Comparison of ENCODE assay signal across 11 cellular contexts in the genomic region with DNA sequence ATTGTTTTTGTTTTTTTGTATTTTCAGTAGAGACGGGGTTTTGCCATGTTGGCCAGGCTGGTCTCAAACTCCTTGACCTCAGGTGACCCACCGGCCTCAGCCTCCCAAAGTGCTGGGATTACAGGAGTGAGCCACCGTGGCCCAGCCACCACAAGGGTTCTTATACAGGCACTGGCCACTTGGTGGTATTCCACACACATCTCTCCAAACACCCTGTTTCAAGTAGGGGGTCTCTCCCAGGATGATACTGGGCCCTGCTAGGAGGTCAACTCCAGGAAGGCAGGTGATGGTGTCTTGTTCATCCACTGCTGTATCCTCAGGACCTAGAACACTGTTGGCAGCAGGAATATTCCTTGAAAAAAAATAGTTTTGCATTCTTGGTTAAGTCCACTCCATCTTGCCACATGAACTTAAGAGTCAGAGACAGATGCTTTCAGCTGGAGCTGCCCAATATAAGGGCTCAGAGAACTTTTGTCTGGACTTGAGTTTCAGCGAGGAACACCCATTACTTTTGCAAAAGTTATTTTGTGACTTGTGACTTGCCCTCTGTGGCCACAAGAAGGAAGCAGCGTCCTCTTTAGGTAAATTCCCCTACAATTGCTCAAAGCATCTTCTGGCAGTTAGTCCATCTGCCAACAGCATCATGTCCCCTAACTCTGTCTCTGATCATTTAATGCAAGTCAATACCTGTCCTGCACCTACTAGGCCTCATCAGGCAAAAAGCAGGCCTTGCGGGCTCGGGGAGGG. TPM values are rescaled to one million over a fixed set of nuclear protein-coding genes. Genes with fewer than 3 reads are reported as not detected.
DNase-seq lines count a peak whose midpoint lies in the region; ATAC-seq and TF ChIP-seq lines count a peak whose summit lies in the region.
"Had no signal": no experiment of that assay in that cellular context is flagged by ENCODE, and none has a peak within 500 bp of the region (broad histone marks: within the 10 kb centered on the region; RNA-seq: fewer than 3 reads in every experiment).

No MANE protein-coding gene starts in this region.

- H3K9me3 Mint-ChIP-seq in stimulated activated naive CD8-positive, alpha-beta T cell treated with anti-CD3 and anti-CD28 coated beads, Interleukin-15, amount 100 ng/mL, for 72 hours = peaks cover 5% of the 10 kb centered on the region in 2 donors

- H3K27ac ChIP-seq in MM.1S (ENCODE audit: low read length) = peak overlapping the region; percentile 88
- no peak overlapping the region for H3K27ac ChIP-seq in mammary epithelial cell (ENCODE audit: insufficient read depth, low read depth, low read length)
- peak overlapping the region; percentile 74 to 84 (median 80) for H3K27ac ChIP-seq in sigmoid colon

- H3K27me3 Mint-ChIP-seq in stimulated activated naive CD8-positive, alpha-beta T cell treated with anti-CD3 and anti-CD28 coated beads, Interleukin-15, amount 100 ng/mL, for 72 hours = no peaks in the 10 kb centered on the region

- H3K4me1 ChIP-seq in MM.1S (ENCODE audit: low read length) (peaks cover 43% of the 10 kb centered on the region), mammary epithelial cell (ENCODE audit: insufficient read depth, low read length) (peaks cover 9% of the 10 kb centered on the region), sigmoid colon (peaks cover 0 to 23% (median 17%) of the 10 kb centered on the region in 4 donors)

- no peaks in the 10 kb centered on the region for H3K79me2 ChIP-seq in MM.1S (ENCODE audit: low read length)
- H3K79me2 ChIP-seq in mammary epithelial cell (ENCODE audit: insufficient read depth, low read length) = no peaks in the 10 kb centered on the region

- no peaks in the 10 kb centered on the region for H3K9me3 ChIP-seq in MM.1S (replicated peaks; ENCODE audit: insufficient read depth, low read length)
- no peaks in the 10 kb centered on the region for H3K9me3 ChIP-seq in mammary epithelial cell (replicated peaks; ENCODE audit: insufficient read depth, low read length)
- H3K9me3 ChIP-seq in sigmoid colon = no peaks in the 10 kb centered on the region

- peak; percentile 29 for DNase-seq in ELR (ENCODE audit: low read depth)
- DNase-seq in MM.1S = peak; percentile 83
- no peak for DNase-seq in mammary epithelial cell
- no peak for DNase-seq in sigmoid colon
- no peak for DNase-seq in stimulated activated naive CD8-positive, alpha-beta T cell treated with anti-CD3 and anti-CD28 coated beads, Interleukin-15, amount 100 ng/mL, for 72 hours
- DNase-seq: NCI-H1092 treated with DMSO at 0.1 percent for 48 hours had no signal

- CTCF ChIA-PET in mammary epithelial cell (lab: Charles Lee; ENCODE audit: low non-redundant PET) = no interaction called here

- intact Hi-C loops in mammary epithelial cell (cut with micrococcal nuclease) (loop anchor here (5.0 to 10.0 kb wide), 2 partner anchors 594 to 1041 kb away; a partner anchor contains a TSS), sigmoid colon (cut with DNase I) (no loop called here)

- H3K27me3 ChIP-seq in MM.1S (replicated peaks; ENCODE audit: insufficient read depth, low read length) (no peaks in the 10 kb centered on the region), mammary epithelial cell (ENCODE audit: insufficient read depth, low read length) (no peaks in the 10 kb centered on the region), sigmoid colon (no peaks in the 10 kb centered on the region)

- no peak overlapping the region for H3K4me3 Mint-ChIP-seq in stimulated activated naive CD8-positive, alpha-beta T cell treated with anti-CD3 and anti-CD28 coated beads, Interleukin-15, amount 100 ng/mL, for 72 hours

- dilution Hi-C loops in mammary epithelial cell (cut with HindIII; ENCODE audit: low sequenced_read_pairs) = loop anchor here (10.0 kb wide), 1 partner anchor 56 kb away; no protein-coding TSS in a partner anchor

- WGBS in mammary epithelial cell (ENCODE audit: low coverage, missing lambda C conversion rate) = 59% methylated on average over 7 of the region's 7 CpGs
- 77 to 83% methylated on average over 7 of the region's 7 CpGs for WGBS in sigmoid colon, 2 donors

- H2AFZ ChIP-seq in MM.1S (ENCODE audit: low read length) (no peak overlapping the region), mammary epithelial cell (ENCODE audit: low read depth, low read length) (peak overlapping the region; percentile 18)

- H4K20me1 ChIP-seq in MM.1S (ENCODE audit: insufficient read depth, low read length) (no peaks in the 10 kb centered on the region), mammary epithelial cell (ENCODE audit: insufficient read depth, low read length) (no peaks in the 10 kb centered on the region)

- TF ChIP-seq CTCF in MM.1S (IDR thresholded peaks at IDR 0.05; ENCODE audit: low read length) (peak; percentile 34; the same call in 1 of the 2 replicates), mammary epithelial cell (conservative IDR thresholded peaks at IDR 0.05 in 1 of 2, IDR thresholded peaks at IDR 0.05 in 1 of 2; ENCODE audit: extremely low read depth in 1 of 2, insufficient read depth in 1 of 2, low read depth in 1 of 2, low read length in 2 of 2) (peak in 1 of 2 donors; percentile 8), sigmoid colon (IDR thresholded peaks at IDR 0.05) (no peak)

- BruUV-seq in mammary epithelial cell (replicated peaks; lab: Mats Ljungman, UMichigan) = no TSS peak

- H3K9ac ChIP-seq in MM.1S (ENCODE audit: low read length) (peak overlapping the region; percentile 68), mammary epithelial cell (ENCODE audit: insufficient read depth, low read length) (no peak overlapping the region)

- no peak overlapping the region for H3K27ac Mint-ChIP-seq in stimulated activated naive CD8-positive, alpha-beta T cell treated with anti-CD3 and anti-CD28 coated beads, Interleukin-15, amount 100 ng/mL, for 72 hours

- peak overlapping the region; percentile 16; the same call in 1 of the 2 replicates for H3K4me3 ChIP-seq in MM.1S (ENCODE audit: low read length)
- no peak overlapping the region for H3K4me3 ChIP-seq in mammary epithelial cell (replicated peaks in 1 of 3; ENCODE audit: insufficient read depth in 1 of 3, low read depth in 2 of 3, low read length in 3 of 3)
- no peak overlapping the region for H3K4me3 ChIP-seq in sigmoid colon

- ATAC-seq in stimulated activated naive CD8-positive, alpha-beta T cell treated with anti-CD3 and anti-CD28 coated beads, Interleukin-15, amount 100 ng/mL, for 72 hours = no peak
- ATAC-seq in HG02884 (IDR thresholded peaks at IDR 0.05; ENCODE audit: unreplicated experiment) (no peak), HG02970 (IDR thresholded peaks at IDR 0.05; ENCODE audit: low FRiP score, unreplicated experiment) (no peak), HG03342 (IDR thresholded peaks at IDR 0.05; ENCODE audit: unreplicated experiment) (no peak)

- peaks cover 49% of the 10 kb centered on the region for H3F3A ChIP-seq in MM.1S (ENCODE audit: insufficient read depth, low read length)

- TF ChIP-seq EP300 in sigmoid colon (IDR thresholded peaks at IDR 0.05) = no peak

- H3K4me2 ChIP-seq in MM.1S (ENCODE audit: low read depth, low read length) = peak overlapping the region; percentile 58
- no peak overlapping the region for H3K4me2 ChIP-seq in mammary epithelial cell (ENCODE audit: insufficient read depth, low read depth, low read length)

- no peaks in the 10 kb centered on the region for H3K9me2 ChIP-seq in MM.1S (replicated peaks; ENCODE audit: insufficient read depth, low read length)

- H3K4me1 Mint-ChIP-seq in stimulated activated naive CD8-positive, alpha-beta T cell treated with anti-CD3 and anti-CD28 coated beads, Interleukin-15, amount 100 ng/mL, for 72 hours = peaks cover 51% of the 10 kb centered on the region

- no peak for TF ChIP-seq POLR2A in sigmoid colon (IDR thresholded peaks at IDR 0.05)

- in situ Hi-C loops in mammary epithelial cell (cut with MboI; ENCODE audit: low sequenced_read_pairs in 2 of 2) = loop anchor here (5.0 to 25.0 kb wide), 2 partner anchors 99 to 386 kb away; a partner anchor contains a TSS

- H3K36me3 ChIP-seq in MM.1S (replicated peaks; ENCODE audit: insufficient read depth, low read length) (no peaks in the 10 kb centered on the region), mammary epithelial cell (ENCODE audit: insufficient read depth, low read length) (no peaks in the 10 kb centered on the region), sigmoid colon (no peaks in the 10 kb centered on the region)

RNA-seq across cellular contexts. Expression of a gene that starts 7.4 kb away (rescaled TPM):
- total RNA-seq in mammary epithelial cell (10 to 100 TPM; 16.0 to 22.8 TPM), sigmoid colon (10 to 100 TPM; 37.2 to 54.8 (median 44.2) TPM)
- polyA plus RNA-seq in mammary epithelial cell (16.3 TPM), sigmoid colon (10 to 100 TPM in 1 of 3 donors, 1 to 10 TPM in 2; 3.6 to 10.5 (median 3.7) TPM)
- 27.0 TPM for polyA minus RNA-seq in mammary epithelial cell

RNA-seq across cellular contexts. Expression of a gene that starts 36.4 kb away (rescaled TPM):
- not detected for total RNA-seq in mammary epithelial cell
- not detected for polyA plus RNA-seq in mammary epithelial cell
- not detected for polyA minus RNA-seq in mammary epithelial cell
- not detected for total RNA-seq in sigmoid colon
- under 1 TPM in 1 of 3 donors, not detected in 2; 0.04 TPM for polyA plus RNA-seq in sigmoid colon
- total RNA-seq: T-helper 2 cell treated with Interferon-gamma antibody and Interleukin-4, amounts not matched to agents 100 ng/mL and 5 ng/mL, for 36 hours had no signal
- polyA plus RNA-seq: adipose tissue had no signal

Comparison
In these comparisons a context has a peak if more than half of its experiments do, and no peak if none do; other contexts are left out.
1. DNase-seq: peak in ELR (single experiment) and MM.1S (single experiment); none in mammary epithelial cell (single experiment), sigmoid colon (single experiment) and stimulated activated naive CD8-positive, alpha-beta T cell treated with anti-CD3 and anti-CD28 coated beads, Interleukin-15, amount 100 ng/mL, for 72 hours (0 of 2).